In the genomic region with DNA sequence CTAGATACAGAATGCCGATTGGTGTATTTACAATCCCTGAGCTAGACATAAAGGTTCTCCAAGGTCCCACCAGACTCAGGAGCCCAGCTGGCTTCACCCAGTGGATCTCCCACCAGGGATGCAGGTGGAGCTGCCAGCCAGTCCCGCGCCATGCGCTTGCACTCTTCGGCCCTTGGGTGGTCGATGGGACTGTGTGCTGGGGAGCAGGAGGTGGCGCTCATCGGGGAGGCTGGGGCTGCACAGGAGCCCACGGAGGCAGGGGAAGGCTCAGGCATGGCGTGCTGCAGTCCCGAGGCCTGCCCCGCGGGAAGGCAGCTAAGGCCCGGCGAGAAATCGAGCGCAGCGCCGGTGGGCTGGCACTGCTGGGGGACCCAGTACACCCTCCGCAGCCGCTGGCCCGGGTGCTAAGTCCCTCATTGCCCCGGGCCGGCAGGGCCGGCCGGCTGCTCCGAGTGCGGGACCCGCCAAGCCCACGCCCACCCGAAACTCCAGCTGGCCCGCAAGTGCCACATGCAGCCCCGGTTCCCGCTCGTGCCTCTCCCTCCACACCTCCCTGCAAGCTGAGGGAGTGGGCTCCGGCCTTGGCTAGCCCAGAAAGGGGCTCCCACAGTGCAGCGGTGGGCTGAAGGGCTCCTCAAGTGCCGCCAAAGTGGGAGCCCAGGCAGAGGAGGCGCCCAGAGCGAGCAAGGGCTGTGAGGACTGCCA, we compare ENCODE assay signal across 3 cellular contexts. TPM values are rescaled to one million over a fixed set of nuclear protein-coding genes. Genes with fewer than 3 reads are reported as not detected.
DNase-seq lines count a peak whose midpoint lies in the region; FAIRE-seq and TF ChIP-seq lines count a peak whose summit lies in the region.
"Not testable (repeated sequence)": the region's sequence is repeated elsewhere in the genome, so short reads cannot be mapped to it uniquely, and the experiment has no call there.

No MANE protein-coding gene starts in this region.

- H3K9me3 ChIP-seq in kidney (ENCODE audit: control insufficient read depth in 1 of 2, low read length in 2 of 2); testis: not testable (repeated sequence)

- not testable (repeated sequence) for H3K36me3 ChIP-seq in kidney (ENCODE audit: control insufficient read depth in 1 of 2, insufficient read depth in 2 of 2, low read length in 2 of 2); testis (ENCODE audit: low read depth, missing control alignments)

- not testable (repeated sequence) for TF ChIP-seq POLR2A in testis (IDR thresholded peaks at IDR 0.05)

- DNase-seq in kidney (peak; percentile 70), posterior vena cava (ENCODE audit: low spot score) (peak; percentile 81)
- not testable (repeated sequence) for DNase-seq in testis

- 43 to 58% methylated on average over 8 to 25 of the region's 40 CpGs for WGBS in testis, 2 donors

- intact Hi-C loops in kidney (cut with DNase I); posterior vena cava (cut with DNase I); testis (cut with DNase I; ENCODE audit: low total_unique reads): not testable (repeated sequence)

- not testable (repeated sequence) for FAIRE-seq in kidney (lab: Jason Lieb, UNC)

- H3K9ac ChIP-seq in kidney (ENCODE audit: low read length in 2 of 2): not testable (repeated sequence)

- not testable (repeated sequence) for H3K27me3 ChIP-seq in testis

- H3K4me1 ChIP-seq in kidney (ENCODE audit: control insufficient read depth in 1 of 2, insufficient read depth in 1 of 2, low read depth in 1 of 2, low read length in 2 of 2); testis: not testable (repeated sequence)

- H3K4me3 ChIP-seq in kidney (ENCODE audit: low read length in 2 of 2): not testable (repeated sequence)
- H3K4me3 ChIP-seq in testis: peak overlapping the region; percentile 12 to 23

- not testable (repeated sequence) for H3K27ac ChIP-seq in kidney (ENCODE audit: low read depth in 2 of 2, low read length in 2 of 2); testis

- TF ChIP-seq CTCF in kidney (IDR thresholded peaks at IDR 0.05; ENCODE audit: borderline replicate concordance, extremely low read depth, insufficient read depth); testis (IDR thresholded peaks at IDR 0.05): not testable (repeated sequence)

RNA-seq across cellular contexts. Expression of a gene that starts 19.6 kb away (rescaled TPM):
- total RNA-seq in kidney (46.4 TPM), posterior vena cava (10 to 100 TPM; 15.9 to 20.5 TPM), testis (10 to 100 TPM; 10.7 to 12.4 TPM)
- polyA plus RNA-seq in kidney (ENCODE audit: insufficient read depth, low read depth, low replicate concordance) (52.1 TPM), testis (ENCODE audit: insufficient read depth, low read depth, low replicate concordance) (11.2 TPM)
